8 cellular contexts compared by ENCODE assay signal in genomic region chr18:62784966-62785413, GRCh38.
DNase-seq lines count a peak whose midpoint lies in the region; ATAC-seq and TF ChIP-seq lines count a peak whose summit lies in the region.

No MANE protein-coding gene starts in this region.

- H3K4me3 Mint-ChIP-seq in activated naive CD4-positive, alpha-beta T cell treated with anti-CD3 and anti-CD28 coated beads, Interleukin-2, amount 50 U/mL, for 24 hours = peak overlapping the region; percentile 20
- H3K4me3 Mint-ChIP-seq in activated naive CD8-positive, alpha-beta T cell treated with anti-CD3 and anti-CD28 coated beads, Interleukin-2, amount 50 U/mL, for 24 hours = peak overlapping the region; percentile 50

- peak overlapping the region; percentile 83 for H3K27ac Mint-ChIP-seq in activated naive CD4-positive, alpha-beta T cell treated with anti-CD3 and anti-CD28 coated beads, Interleukin-2, amount 50 U/mL, for 24 hours
- H3K27ac Mint-ChIP-seq in activated naive CD8-positive, alpha-beta T cell treated with anti-CD3 and anti-CD28 coated beads, Interleukin-2, amount 50 U/mL, for 24 hours = peak overlapping the region; percentile 93

- peaks cover 4% of the 10 kb centered on the region for H3K27me3 Mint-ChIP-seq in activated naive CD4-positive, alpha-beta T cell treated with anti-CD3 and anti-CD28 coated beads, Interleukin-2, amount 50 U/mL, for 24 hours
- no peaks in the 10 kb centered on the region for H3K27me3 Mint-ChIP-seq in activated naive CD8-positive, alpha-beta T cell treated with anti-CD3 and anti-CD28 coated beads, Interleukin-2, amount 50 U/mL, for 24 hours

- H3K4me1 Mint-ChIP-seq in activated naive CD4-positive, alpha-beta T cell treated with anti-CD3 and anti-CD28 coated beads, Interleukin-2, amount 50 U/mL, for 24 hours = peaks cover 47% of the 10 kb centered on the region
- peaks cover 80% of the 10 kb centered on the region for H3K4me1 Mint-ChIP-seq in activated naive CD8-positive, alpha-beta T cell treated with anti-CD3 and anti-CD28 coated beads, Interleukin-2, amount 50 U/mL, for 24 hours

- DNase-seq in activated naive CD4-positive, alpha-beta T cell treated with Interleukin-2 at 50 U/mL for 16 hours = no peak
- DNase-seq in activated naive CD8-positive, alpha-beta T cell treated with anti-CD3 and anti-CD28 coated beads, Interleukin-2, amount 50 U/mL, for 24 hours = no peak
- DNase-seq in inferior parietal cortex (ENCODE audit: extremely low spot score) (peak; percentile 90), iPS-NIHi7 (ENCODE audit: extremely low spot score) (no peak), GM13977 (ENCODE audit: low spot score) (no peak), MV-4-11 (lab: John Stamatoyannopoulos, UW) (no peak)

- no peaks in the 10 kb centered on the region for H3K36me3 Mint-ChIP-seq in activated naive CD4-positive, alpha-beta T cell treated with anti-CD3 and anti-CD28 coated beads, Interleukin-2, amount 50 U/mL, for 24 hours
- H3K36me3 Mint-ChIP-seq in activated naive CD8-positive, alpha-beta T cell treated with anti-CD3 and anti-CD28 coated beads, Interleukin-2, amount 50 U/mL, for 24 hours (ENCODE audit: low read depth) = no peaks in the 10 kb centered on the region

- in situ Hi-C loops in GM13977 (cut with MboI; ENCODE audit: low pct_unique_long_range_greater_than_20kb, low sequenced_read_pairs, unreplicated experiment) = no loop called here

- H3K9me3 Mint-ChIP-seq in activated naive CD4-positive, alpha-beta T cell treated with anti-CD3 and anti-CD28 coated beads, Interleukin-2, amount 50 U/mL, for 24 hours = no peaks in the 10 kb centered on the region
- no peaks in the 10 kb centered on the region for H3K9me3 Mint-ChIP-seq in activated naive CD8-positive, alpha-beta T cell treated with anti-CD3 and anti-CD28 coated beads, Interleukin-2, amount 50 U/mL, for 24 hours

- no peak for TF ChIP-seq CTCF in GM13977 (IDR thresholded peaks at IDR 0.05; ENCODE audit: extremely low read depth, insufficient read depth, missing control alignments)

- peak; percentile 51 for ATAC-seq in activated naive CD8-positive, alpha-beta T cell treated with anti-CD3 and anti-CD28 coated beads, Interleukin-2, amount 50 U/mL, for 24 hours
- ATAC-seq in GM19397 (IDR thresholded peaks at IDR 0.05; ENCODE audit: unreplicated experiment) = no peak
